ENCODE assay signal across 15 cellular contexts in the genomic region with DNA sequence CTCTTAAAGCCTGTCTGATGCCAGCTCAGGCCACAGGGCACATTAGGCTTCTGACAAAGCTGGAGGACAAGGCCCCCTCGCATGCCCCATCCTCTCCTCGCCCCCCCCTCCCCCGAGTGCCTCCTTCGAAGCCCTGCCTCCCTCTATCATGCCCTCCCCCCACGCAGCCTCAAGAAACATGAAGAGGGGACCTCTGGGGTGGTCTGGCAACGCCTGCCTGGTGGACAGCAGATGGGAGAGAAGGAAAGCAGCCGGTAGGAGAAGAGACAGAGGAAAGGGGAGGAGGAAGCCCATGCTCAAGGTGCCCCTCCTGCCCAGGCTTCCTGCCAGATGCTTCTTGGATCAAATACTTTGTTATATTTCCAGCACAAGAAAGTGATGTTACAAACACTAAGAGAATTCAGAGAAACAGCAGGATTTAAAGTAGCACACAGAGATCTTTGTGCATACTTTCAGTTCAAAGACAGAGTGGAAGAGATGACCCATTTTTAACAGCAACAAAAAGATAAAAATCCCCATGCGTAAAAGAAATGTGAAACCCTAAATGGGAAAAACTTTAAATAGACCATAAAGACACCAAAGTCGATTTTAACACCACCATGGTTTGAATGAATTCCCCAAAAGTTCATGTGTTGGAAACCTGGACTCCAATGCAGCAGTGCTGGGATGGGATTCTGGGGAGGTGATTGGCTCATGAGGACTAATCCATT. TPM values are rescaled to one million over a fixed set of nuclear protein-coding genes. Genes with fewer than 3 reads are reported as not detected.
DNase-seq lines count a peak whose midpoint lies in the region; ATAC-seq and TF ChIP-seq lines count a peak whose summit lies in the region.
"Had no signal": no experiment of that assay in that cellular context is flagged by ENCODE, and none has a peak within 500 bp of the region (broad histone marks: within the 10 kb centered on the region; RNA-seq: fewer than 3 reads in every experiment).

No MANE protein-coding gene starts in this region.

- DNase-seq in left ventricle myocardium inferior: peak; percentile 10
- DNase-seq in heart left ventricle: no peak
- peak; percentile 46 for DNase-seq in fibroblast of peridontal ligament (ENCODE audit: extremely low read depth)
- DNase-seq in activated CD4-positive, alpha-beta T cell treated with anti-CD3 and anti-CD28 coated beads, Interleukin-2, amount 50 U/mL, for 48 hours: no peak
- DNase-seq in caudate nucleus (lab: John Stamatoyannopoulos, UW): no peak
- no peak for DNase-seq in effector CD4-positive, alpha-beta T cell
- DNase-seq: activated gamma-delta T cell; body of pancreas; effector memory CD8-positive, alpha-beta T cell; naive B cell; NCI-H1436; OCI-M1; stimulated activated CD4-positive, alpha-beta T cell treated with anti-CD3 and anti-CD28 coated beads, Interleukin-4, amount 100 ng/mL, for 24 hours had no signal

- H3K9me3 ChIP-seq in left ventricle myocardium inferior (replicated peaks) (peaks cover 4% of the 10 kb centered on the region), heart left ventricle (no peaks in the 10 kb centered on the region), muscle layer of colon (ENCODE audit: low read length) (no peaks in the 10 kb centered on the region)
- H3K9me3 ChIP-seq: body of pancreas had no signal

- H3K4me1 ChIP-seq in left ventricle myocardium inferior: peaks cover 12% of the 10 kb centered on the region
- H3K4me1 ChIP-seq in heart left ventricle: peaks cover 0 to 12% (median 4%) of the 10 kb centered on the region in 12 donors
- peaks cover 8% of the 10 kb centered on the region for H3K4me1 ChIP-seq in muscle layer of colon (ENCODE audit: insufficient read depth, low read length)
- H3K4me1 ChIP-seq: body of pancreas had no signal

- WGBS in heart left ventricle, 4 donors: 50 to 66% (median 54%) methylated on average over 9 of the region's 9 CpGs

- no peak for ATAC-seq in heart left ventricle
- no peak for ATAC-seq in GM18868 (IDR thresholded peaks at IDR 0.05; ENCODE audit: unreplicated experiment)
- ATAC-seq: body of pancreas; effector memory CD8-positive, alpha-beta T cell had no signal

- H3K27ac ChIP-seq in left ventricle myocardium inferior (replicated peaks) (no peak overlapping the region), heart left ventricle (peak overlapping the region in 1 of 12 donors; percentile 9), muscle layer of colon (ENCODE audit: low read depth, low read length) (peak overlapping the region; percentile 21), caudate nucleus (ENCODE audit: low read depth, low read length) (no peak overlapping the region)
- H3K27ac ChIP-seq: body of pancreas had no signal

- H3K27me3 ChIP-seq in left ventricle myocardium inferior (ENCODE audit: low read depth) (no peaks in the 10 kb centered on the region), heart left ventricle (no peaks in the 10 kb centered on the region), muscle layer of colon (ENCODE audit: control insufficient read depth in 1 of 2, insufficient read depth in 2 of 2, low read length in 2 of 2) (no peaks in the 10 kb centered on the region)
- H3K27me3 ChIP-seq: body of pancreas had no signal

- H3K9ac ChIP-seq in muscle layer of colon (ENCODE audit: low read length): no peak overlapping the region

- TF ChIP-seq CTCF in left ventricle myocardium inferior (IDR thresholded peaks at IDR 0.05; ENCODE audit: borderline replicate concordance) (no peak), heart left ventricle (IDR thresholded peaks at IDR 0.05) (no peak)

- no peak for TF ChIP-seq POLR2A in heart left ventricle (IDR thresholded peaks at IDR 0.05)

- H3K36me3 ChIP-seq in left ventricle myocardium inferior (peaks cover 30% of the 10 kb centered on the region), heart left ventricle (peaks cover 0 to 19% (median 10%) of the 10 kb centered on the region in 9 donors), muscle layer of colon (ENCODE audit: insufficient read depth, low read length) (peaks cover 11% of the 10 kb centered on the region)

- intact Hi-C loops in left ventricle myocardium inferior (cut with micrococcal nuclease): no loop called here
- intact Hi-C loops in heart left ventricle (cut with DNase I): no loop called here

- H3K4me3 ChIP-seq in left ventricle myocardium inferior (no peak overlapping the region), heart left ventricle (no peak overlapping the region), muscle layer of colon (ENCODE audit: low read depth in 1 of 2, low read length in 2 of 2) (no peak overlapping the region)
- H3K4me3 ChIP-seq: body of pancreas had no signal

RNA-seq across cellular contexts. Expression of a gene that starts 19.0 kb away (rescaled TPM):
- total RNA-seq in left ventricle myocardium inferior (2.4 TPM), heart left ventricle (10 to 100 TPM in 3 of 9 donors, 1 to 10 TPM in 6; 1.7 to 22.3 (median 8.4) TPM)
- polyA plus RNA-seq in heart left ventricle: 1 to 10 TPM; 1.4 to 9.6 TPM

RNA-seq across cellular contexts. Expression of a gene that starts 59.4 kb away (rescaled TPM):
- total RNA-seq in left ventricle myocardium inferior: 68.8 TPM
- 100 to 1,000 TPM in 1 of 9 donors, 10 to 100 TPM in 8; 61.7 to 106 (median 74.2) TPM for total RNA-seq in heart left ventricle
- 100 to 1,000 TPM in 1 of 2 donors, 10 to 100 TPM in 1; 81.5 to 110 TPM for polyA plus RNA-seq in heart left ventricle

RNA-seq across cellular contexts. Expression of a gene that starts 59.9 kb away (rescaled TPM):
- total RNA-seq in left ventricle myocardium inferior (39.9 TPM), heart left ventricle (10 to 100 TPM; 37.8 to 67.9 (median 48.3) TPM)
- 10 to 100 TPM; 35.9 to 75.1 TPM for polyA plus RNA-seq in heart left ventricle

Comparison
In these comparisons a context has a peak if more than half of its experiments do, and no peak if none do; other contexts are left out.
1. DNase-seq: peak in left ventricle myocardium inferior (single experiment) and fibroblast of peridontal ligament (single experiment); none in heart left ventricle (0 of 5), activated CD4-positive, alpha-beta T cell treated with anti-CD3 and anti-CD28 coated beads, Interleukin-2, amount 50 U/mL, for 48 hours (0 of 2), caudate nucleus (0 of 61) and effector CD4-positive, alpha-beta T cell (single experiment).